In genomic region chr20:25282796-25283195, GRCh38 we compare ENCODE assay signal across 20 cellular contexts. TPM values are rescaled to one million over a fixed set of nuclear protein-coding genes. Genes with fewer than 3 reads are reported as not detected.
DNase-seq lines count a peak whose midpoint lies in the region; ATAC-seq, FAIRE-seq and TF ChIP-seq lines count a peak whose summit lies in the region.
"Had no signal": no experiment of that assay in that cellular context is flagged by ENCODE, and none has a peak within 500 bp of the region (broad histone marks: within the 10 kb centered on the region; RNA-seq: fewer than 3 reads in every experiment).

No MANE protein-coding gene starts in this region.

- WGBS in neuronal stem cell (ENCODE audit: extremely low coverage in 2 of 2, insufficient read length in 2 of 2, insufficient replicate concordance in 1 of 2), 2 donors = no CpG with 5 or more reads among the region's 11 CpGs

- ATAC-seq in HG03565 (IDR thresholded peaks at IDR 0.05; ENCODE audit: unreplicated experiment) (no peak), GM19467 (IDR thresholded peaks at IDR 0.05; ENCODE audit: unreplicated experiment) (no peak)

- H3K4me3 ChIP-seq in astrocyte (ENCODE audit: insufficient read depth, low read depth, low read length) (no peak overlapping the region), neuronal stem cell (ENCODE audit: low read length in 2 of 2) (peak overlapping the region in 1 of 2 donors; percentile 19)

- TF ChIP-seq CTCF in HFFc6 (IDR thresholded peaks at IDR 0.05) (no peak), astrocyte (IDR thresholded peaks at IDR 0.05; ENCODE audit: insufficient read depth, low read depth, low read length) (no peak)

- no peaks in the 10 kb centered on the region for H3K27me3 Mint-ChIP-seq in T-helper 1 cell treated with Interleukin-12 subunit alpha and Interleukin-12 subunit beta and Interleukin-4 antibody, amounts not matched to agents 30 μg/mL and 1 μg/mL, for 36 hours (ENCODE audit: low read depth)
- H3K27me3 Mint-ChIP-seq in HFFc6 (ENCODE audit: insufficient read depth) = peaks cover 3% of the 10 kb centered on the region
- H3K27me3 Mint-ChIP-seq in astrocyte (ENCODE audit: low read depth, unreplicated experiment) = no peaks in the 10 kb centered on the region
- H3K27me3 Mint-ChIP-seq: naive B cell had no signal

- H2AK5ac ChIP-seq in neuronal stem cell (ENCODE audit: low read depth, low read length) = no peak overlapping the region

- H3K27ac Mint-ChIP-seq in T-helper 1 cell treated with Interleukin-12 subunit alpha and Interleukin-12 subunit beta and Interleukin-4 antibody, amounts not matched to agents 30 μg/mL and 1 μg/mL, for 36 hours = peak overlapping the region; percentile 45
- H3K27ac Mint-ChIP-seq in HFFc6 (peak overlapping the region; percentile 34; the same call in 1 of the 2 replicates), astrocyte (ENCODE audit: unreplicated experiment) (peak overlapping the region; percentile 63)

- no peak for FAIRE-seq in astrocyte (lab: Jason Lieb, UNC)
- FAIRE-seq: urothelium cell line had no signal

- H3K9ac ChIP-seq in astrocyte (ENCODE audit: low read length) (no peak overlapping the region), neuronal stem cell (ENCODE audit: low read depth, low read length, poor library complexity) (no peak overlapping the region)

- no peak overlapping the region for H4K91ac ChIP-seq in neuronal stem cell (ENCODE audit: low read depth, low read length, poor library complexity)

- no peaks in the 10 kb centered on the region for H3K9me3 Mint-ChIP-seq in T-helper 1 cell treated with Interleukin-12 subunit alpha and Interleukin-12 subunit beta and Interleukin-4 antibody, amounts not matched to agents 30 μg/mL and 1 μg/mL, for 36 hours
- H3K9me3 Mint-ChIP-seq in HFFc6 (no peaks in the 10 kb centered on the region), astrocyte (ENCODE audit: unreplicated experiment) (no peaks in the 10 kb centered on the region)
- H3K9me3 Mint-ChIP-seq: naive B cell had no signal

- no peak overlapping the region for H3K18ac ChIP-seq in neuronal stem cell (ENCODE audit: low read length)

- DNase-seq in T-helper 1 cell = no peak
- DNase-seq in HFFc6 = no peak
- no peak for DNase-seq in astrocyte (ENCODE audit: low read depth)
- no peak for DNase-seq in neuronal stem cell (ENCODE audit: low spot score)
- no peak for DNase-seq in epidermal melanocyte (ENCODE audit: insufficient read length, low spot score)
- DNase-seq: activated CD4-positive, alpha-beta T cell treated with anti-CD3 and anti-CD28 coated beads, Interleukin-2, amount 50 U/mL, for 4 hours; activated gamma-delta T cell; caudate nucleus; GDM1; naive B cell; NCI-H1694 treated with DMSO at 0.1 percent for 48 hours; stimulated activated CD4-positive, alpha-beta T cell treated with anti-CD3 and anti-CD28 coated beads, Interleukin-4, amount 100 ng/mL, for 4 hours; stimulated activated naive CD4-positive, alpha-beta T cell had no signal

- no peak overlapping the region for H2BK12ac ChIP-seq in neuronal stem cell (ENCODE audit: low read length)

- H4K20me1 ChIP-seq in astrocyte (ENCODE audit: insufficient read depth, low read length) = peaks cover 49% of the 10 kb centered on the region

- no peak overlapping the region for H3K4ac ChIP-seq in neuronal stem cell (ENCODE audit: low read length)

- H3K4me2 ChIP-seq in astrocyte (ENCODE audit: low read length) = no peak overlapping the region
- no peak overlapping the region for H3K4me2 ChIP-seq in neuronal stem cell (ENCODE audit: insufficient read depth, low read length, poor library complexity, severe bottlenecking)

- H3K4me3 Mint-ChIP-seq in T-helper 1 cell treated with Interleukin-12 subunit alpha and Interleukin-12 subunit beta and Interleukin-4 antibody, amounts not matched to agents 30 μg/mL and 1 μg/mL, for 36 hours = no peak overlapping the region
- no peak overlapping the region for H3K4me3 Mint-ChIP-seq in HFFc6
- no peak overlapping the region for H3K4me3 Mint-ChIP-seq in astrocyte (ENCODE audit: unreplicated experiment)

- H3K79me1 ChIP-seq in neuronal stem cell (ENCODE audit: low read depth, low read length) = peaks cover 2% of the 10 kb centered on the region

- H3K4me1 ChIP-seq in astrocyte (ENCODE audit: insufficient read depth, low read length) (no peaks in the 10 kb centered on the region), neuronal stem cell (ENCODE audit: control insufficient read depth in 2 of 2, insufficient read depth in 1 of 2, low read depth in 1 of 2, low read length in 2 of 2) (no peaks in the 10 kb centered on the region)

- H2AFZ ChIP-seq in astrocyte (ENCODE audit: low read depth, low read length) (no peak overlapping the region), neuronal stem cell (ENCODE audit: low read length) (no peak overlapping the region)

- H4K8ac ChIP-seq in neuronal stem cell (ENCODE audit: low read depth, low read length) = no peak overlapping the region

- H2BK120ac ChIP-seq in neuronal stem cell (ENCODE audit: low read depth, low read length) = no peak overlapping the region

- H2BK5ac ChIP-seq in neuronal stem cell (ENCODE audit: low read length) = no peak overlapping the region

- no peak overlapping the region for H3K27ac ChIP-seq in astrocyte (ENCODE audit: low read depth, low read length)
- no peak overlapping the region for H3K27ac ChIP-seq in neuronal stem cell (replicated peaks; ENCODE audit: low read length)
- H3K27ac ChIP-seq: 22Rv1, HL-60 had no signal

- no peak overlapping the region for H3K14ac ChIP-seq in neuronal stem cell (ENCODE audit: low read length)

- H3K36me3 Mint-ChIP-seq in T-helper 1 cell treated with Interleukin-12 subunit alpha and Interleukin-12 subunit beta and Interleukin-4 antibody, amounts not matched to agents 30 μg/mL and 1 μg/mL, for 36 hours (ENCODE audit: low read depth) = peaks cover 9% of the 10 kb centered on the region
- H3K36me3 Mint-ChIP-seq in HFFc6 (ENCODE audit: low read depth) (peaks cover 27% of the 10 kb centered on the region), astrocyte (ENCODE audit: low read depth, unreplicated experiment) (peaks cover 30% of the 10 kb centered on the region)

- H3K27me3 ChIP-seq in astrocyte (ENCODE audit: insufficient read depth, low read length) = no peaks in the 10 kb centered on the region
- H3K27me3 ChIP-seq in neuronal stem cell (ENCODE audit: control insufficient read depth in 3 of 3, insufficient read depth in 3 of 3, low read depth in 1 of 3, low read length in 3 of 3) = no peaks in the 10 kb centered on the region
- H3K27me3 ChIP-seq: Peyer's patch had no signal

- H3K23ac ChIP-seq in neuronal stem cell (ENCODE audit: low read depth, low read length, poor library complexity) = peak overlapping the region; percentile 35

- H3K36me3 ChIP-seq in astrocyte (ENCODE audit: insufficient read depth, low read length) (peaks cover 41% of the 10 kb centered on the region), neuronal stem cell (replicated peaks in 1 of 2; ENCODE audit: control insufficient read depth in 2 of 2, insufficient read depth in 2 of 2, low read length in 2 of 2) (peaks cover 63 to 100% of the 10 kb centered on the region in 2 donors)

- no peak overlapping the region for H2BK15ac ChIP-seq in neuronal stem cell (ENCODE audit: low read length)

- peaks cover 14% of the 10 kb centered on the region for H3K79me2 ChIP-seq in astrocyte (ENCODE audit: insufficient read depth, low read length)

- H3K4me1 Mint-ChIP-seq in T-helper 1 cell treated with Interleukin-12 subunit alpha and Interleukin-12 subunit beta and Interleukin-4 antibody, amounts not matched to agents 30 μg/mL and 1 μg/mL, for 36 hours (ENCODE audit: low read depth) = no peaks in the 10 kb centered on the region
- H3K4me1 Mint-ChIP-seq in HFFc6 (ENCODE audit: low read depth) = no peaks in the 10 kb centered on the region
- H3K4me1 Mint-ChIP-seq in astrocyte (ENCODE audit: low read depth, unreplicated experiment) = no peaks in the 10 kb centered on the region

- no peaks in the 10 kb centered on the region for H3K9me3 ChIP-seq in astrocyte (ENCODE audit: insufficient read depth, low read depth, low read length)
- peaks cover 0 to 4% of the 10 kb centered on the region in 2 donors for H3K9me3 ChIP-seq in neuronal stem cell (replicated peaks in 1 of 2; ENCODE audit: control insufficient read depth in 2 of 2, insufficient read depth in 1 of 2, low read depth in 1 of 2, low read length in 2 of 2)
- H3K9me3 ChIP-seq: Peyer's patch had no signal

RNA-seq across cellular contexts. Expression of gene PYGB, which starts 34.9 kb away (rescaled TPM):
- 10 to 100 TPM; 65.4 to 75.6 (median 70.2) TPM for total RNA-seq in HFFc6 (2021; fragmentation: NEBNext Ultra II Directional; extraction: Animal tissue kit (Norgen Biotek cat#: 25700))
- 199 and 206 TPM in 2 replicates for total RNA-seq in astrocyte
- 31.3 TPM for polyA plus RNA-seq in neuronal stem cell (2013, experiment 1 of 2)
- polyA plus RNA-seq in neuronal stem cell (2013, experiment 2 of 2) = 32.4 TPM
